ENCODE assay signal across 18 cellular contexts in the genomic region with DNA sequence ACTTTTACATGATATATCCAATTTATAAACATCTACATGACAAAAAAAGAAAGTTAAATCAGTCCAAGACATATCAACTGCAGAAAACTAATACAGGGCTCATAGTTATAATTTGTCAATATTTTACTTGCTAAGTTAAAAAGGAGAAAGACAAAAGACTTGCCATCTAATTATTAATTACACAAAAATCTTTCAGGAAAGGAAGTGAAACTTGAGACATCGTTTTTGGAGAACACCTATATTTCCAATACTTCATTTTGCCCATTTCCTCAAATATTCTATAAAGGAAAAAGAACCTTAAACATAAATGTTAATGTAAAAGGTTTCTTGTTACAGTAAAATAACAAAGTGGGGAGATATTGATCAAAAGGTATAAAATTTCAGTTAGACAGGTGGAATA.
DNase-seq lines count a peak whose midpoint lies in the region; FAIRE-seq and TF ChIP-seq lines count a peak whose summit lies in the region.
"Had no signal": no experiment of that assay in that cellular context is flagged by ENCODE, and none has a peak within 500 bp of the region (broad histone marks: within the 10 kb centered on the region; RNA-seq: fewer than 3 reads in every experiment).

No MANE protein-coding gene starts in this region.

- H3K14ac ChIP-seq in mesenchymal stem cell (ENCODE audit: low read length in 2 of 2): no peak overlapping the region

- FAIRE-seq in GM12891 (lab: Jason Lieb, UNC) (no peak), TTC549 (lab: Jason Lieb, UNC) (peak; percentile 52), endometrium (lab: Jason Lieb, UNC) (peak; percentile 18)
- FAIRE-seq: GM18507 had no signal

- H2AFZ ChIP-seq in mesenchymal stem cell (ENCODE audit: low read depth, low read length) (no peak overlapping the region), mammary epithelial cell (ENCODE audit: low read depth, low read length) (no peak overlapping the region)
- H2AFZ ChIP-seq: GM23338 had no signal

- no peak for DNase-seq in GM12891 (ENCODE audit: insufficient read length, low spot score)
- no peak for DNase-seq in mesenchymal stem cell
- no peak for DNase-seq in activated CD8-positive, alpha-beta memory T cell treated with anti-CD3 and anti-CD28 coated beads, Interleukin-2, amount 50 U/mL, for 4 hours
- no peak for DNase-seq in mammary epithelial cell
- no peak for DNase-seq in activated naive CD8-positive, alpha-beta T cell treated with anti-CD3 and anti-CD28 coated beads for 36 hours
- DNase-seq: Caco-2; CD4-positive, CD25-positive, alpha-beta regulatory T cell; CD8-positive, alpha-beta T cell; DMS153; DND-41; H9 had no signal

- peaks cover 7% of the 10 kb centered on the region for H3K9me3 ChIP-seq in mesenchymal stem cell (ENCODE audit: control insufficient read depth, low read length)
- H3K9me3 ChIP-seq in mammary epithelial cell (replicated peaks; ENCODE audit: insufficient read depth, low read length): no peaks in the 10 kb centered on the region
- H3K9me3 ChIP-seq: Caco-2 had no signal

- H3K18ac ChIP-seq in mesenchymal stem cell (ENCODE audit: low read depth in 1 of 2, low read length in 2 of 2): no peak overlapping the region

- no peak overlapping the region for H4K91ac ChIP-seq in mesenchymal stem cell (ENCODE audit: low read length)

- no TSS peak for BruUV-seq in mammary epithelial cell (replicated peaks; lab: Mats Ljungman, UMichigan)

- H3K27ac Mint-ChIP-seq in activated naive CD8-positive, alpha-beta T cell treated with anti-CD3 and anti-CD28 coated beads for 36 hours: no peak overlapping the region
- H3K27ac Mint-ChIP-seq: B cell; CD4-positive, CD25-positive, alpha-beta regulatory T cell; CD8-positive, alpha-beta T cell; GM23338; H9 had no signal

- no peaks in the 10 kb centered on the region for H3K36me3 ChIP-seq in mesenchymal stem cell (ENCODE audit: control insufficient read depth in 1 of 2, insufficient read depth in 2 of 2, low read depth in 1 of 2, low read length in 2 of 2)
- H3K36me3 ChIP-seq in mammary epithelial cell (ENCODE audit: insufficient read depth, low read length): no peaks in the 10 kb centered on the region
- H3K36me3 ChIP-seq: BLaER1 had no signal

- no peak overlapping the region for H3K4ac ChIP-seq in mesenchymal stem cell (ENCODE audit: low read depth in 1 of 2, low read length in 2 of 2)

- TF ChIP-seq CTCF in mammary epithelial cell (conservative IDR thresholded peaks at IDR 0.05 in 1 of 2, IDR thresholded peaks at IDR 0.05 in 1 of 2; ENCODE audit: extremely low read depth in 1 of 2, insufficient read depth in 1 of 2, low read depth in 1 of 2, low read length in 2 of 2): no peak

- no peak overlapping the region for H3K23ac ChIP-seq in mesenchymal stem cell (ENCODE audit: low read length in 2 of 2)

- no peak overlapping the region for H3K4me3 ChIP-seq in mesenchymal stem cell (ENCODE audit: insufficient read depth in 1 of 2, low read depth in 1 of 2, low read length in 2 of 2)
- no peak overlapping the region for H3K4me3 ChIP-seq in mammary epithelial cell (replicated peaks in 1 of 3; ENCODE audit: insufficient read depth in 1 of 3, low read depth in 2 of 3, low read length in 3 of 3)
- H3K4me3 ChIP-seq: BLaER1, GM23338 had no signal

- no peak overlapping the region for H2BK12ac ChIP-seq in mesenchymal stem cell (ENCODE audit: low read length in 2 of 2)

- no peaks in the 10 kb centered on the region for H4K20me1 ChIP-seq in mammary epithelial cell (ENCODE audit: insufficient read depth, low read length)
- H4K20me1 ChIP-seq: BLaER1 had no signal

- H3K4me2 ChIP-seq in mesenchymal stem cell (ENCODE audit: low read length, poor library complexity, severe bottlenecking) (no peak overlapping the region), mammary epithelial cell (ENCODE audit: insufficient read depth, low read depth, low read length) (no peak overlapping the region)
- H3K4me2 ChIP-seq: BLaER1, GM23338 had no signal

- dilution Hi-C loops in mammary epithelial cell (cut with HindIII; ENCODE audit: low sequenced_read_pairs): no loop called here

- WGBS in mesenchymal stem cell: no CpG with 5 or more reads among the region's 1 CpG
- 88% methylated on average over 1 of the region's 1 CpG for WGBS in mammary epithelial cell (ENCODE audit: low coverage, missing lambda C conversion rate)

- H4K8ac ChIP-seq in mesenchymal stem cell (ENCODE audit: low read length): no peak overlapping the region

- no peak overlapping the region for H2BK120ac ChIP-seq in mesenchymal stem cell (ENCODE audit: low read depth, low read length)

- H3K4me3 Mint-ChIP-seq in activated naive CD8-positive, alpha-beta T cell treated with anti-CD3 and anti-CD28 coated beads for 36 hours: no peak overlapping the region
- H3K4me3 Mint-ChIP-seq: B cell; CD4-positive, CD25-positive, alpha-beta regulatory T cell; CD8-positive, alpha-beta T cell; GM23338; H9 had no signal

- H3K27ac ChIP-seq in mesenchymal stem cell (ENCODE audit: low read length, poor library complexity, severe bottlenecking) (no peak overlapping the region), mammary epithelial cell (ENCODE audit: insufficient read depth, low read depth, low read length) (no peak overlapping the region)
- H3K27ac ChIP-seq: BLaER1, C4-2B had no signal

- no peaks in the 10 kb centered on the region for H3K9me3 Mint-ChIP-seq in activated naive CD8-positive, alpha-beta T cell treated with anti-CD3 and anti-CD28 coated beads for 36 hours
- H3K9me3 Mint-ChIP-seq: CD8-positive, alpha-beta T cell had no signal

- H3K36me3 Mint-ChIP-seq in activated naive CD8-positive, alpha-beta T cell treated with anti-CD3 and anti-CD28 coated beads for 36 hours: no peaks in the 10 kb centered on the region
- H3K36me3 Mint-ChIP-seq: CD4-positive, CD25-positive, alpha-beta regulatory T cell; CD8-positive, alpha-beta T cell had no signal

- intact Hi-C loops in mammary epithelial cell (cut with micrococcal nuclease): no loop called here

- no peaks in the 10 kb centered on the region for H3K27me3 Mint-ChIP-seq in activated naive CD8-positive, alpha-beta T cell treated with anti-CD3 and anti-CD28 coated beads for 36 hours
- H3K27me3 Mint-ChIP-seq: B cell; CD4-positive, CD25-positive, alpha-beta regulatory T cell had no signal

- H3K4me1 ChIP-seq in mesenchymal stem cell (ENCODE audit: control insufficient read depth, insufficient read depth, low read depth, low read length): no peaks in the 10 kb centered on the region
- H3K4me1 ChIP-seq in mammary epithelial cell (ENCODE audit: insufficient read depth, low read length): peaks cover 3% of the 10 kb centered on the region
- H3K4me1 ChIP-seq: BLaER1 had no signal

- CTCF ChIA-PET in mammary epithelial cell (lab: Charles Lee; ENCODE audit: low non-redundant PET): no interaction called here

- H3K27me3 ChIP-seq in mesenchymal stem cell (ENCODE audit: control insufficient read depth in 1 of 2, insufficient read depth in 1 of 2, low read length in 2 of 2) (no peaks in the 10 kb centered on the region), mammary epithelial cell (ENCODE audit: insufficient read depth, low read length) (no peaks in the 10 kb centered on the region)
- H3K27me3 ChIP-seq: BLaER1 had no signal

- in situ Hi-C loops in mammary epithelial cell (cut with MboI; ENCODE audit: low sequenced_read_pairs in 2 of 2): no loop called here

- H3K9ac ChIP-seq in mesenchymal stem cell (ENCODE audit: low read length): peak overlapping the region; percentile 38
- H3K9ac ChIP-seq in mammary epithelial cell (ENCODE audit: insufficient read depth, low read length): no peak overlapping the region
- H3K9ac ChIP-seq: BLaER1 had no signal

- H3K79me2 ChIP-seq in mammary epithelial cell (ENCODE audit: insufficient read depth, low read length): no peaks in the 10 kb centered on the region

- no peaks in the 10 kb centered on the region for H3K4me1 Mint-ChIP-seq in activated naive CD8-positive, alpha-beta T cell treated with anti-CD3 and anti-CD28 coated beads for 36 hours
- H3K4me1 Mint-ChIP-seq: B cell; CD4-positive, CD25-positive, alpha-beta regulatory T cell had no signal

- no peaks in the 10 kb centered on the region for H3K79me1 ChIP-seq in mesenchymal stem cell (replicated peaks; ENCODE audit: low read length, poor library complexity, severe bottlenecking)

- no peak overlapping the region for H2AK5ac ChIP-seq in mesenchymal stem cell (ENCODE audit: low read length, severe bottlenecking)

- no peak overlapping the region for H2BK15ac ChIP-seq in mesenchymal stem cell (ENCODE audit: low read depth, poor library complexity, severe bottlenecking)

- H2BK5ac ChIP-seq in mesenchymal stem cell (ENCODE audit: low read depth, low read length, poor library complexity, severe bottlenecking): no peak overlapping the region

- TF ChIP-seq POLR2A in GM12891 (IDR thresholded peaks at IDR 0.05; ENCODE audit: low read depth, low read length): no peak

TF ChIP-seq in GM12891, 5 proteins besides CTCF, POLR2A, EP300 and RAD21:
- no peak for TF ChIP-seq POLR2AphosphoS5 (IDR thresholded peaks at IDR 0.05; ENCODE audit: low read depth, low read length)
- TF ChIP-seq SPI1 (IDR thresholded peaks at IDR 0.05; ENCODE audit: low read depth, low read length): peak; percentile 46; the same call in 1 of the 2 replicates
